11 cellular contexts compared by ENCODE assay signal in genomic region chr7:36363515-36363914, GRCh38. TPM values are rescaled to one million over a fixed set of nuclear protein-coding genes. Genes with fewer than 3 reads are reported as not detected.
"Had no signal": no experiment of that assay in that cellular context is flagged by ENCODE, and none has a peak within 500 bp of the region (broad histone marks: within the 10 kb centered on the region; RNA-seq: fewer than 3 reads in every experiment).

No MANE protein-coding gene starts in this region.

- DNase-seq: GM23248, GOT3, H7, HFFc6, KBM-7 had no signal

- ATAC-seq: HCT116 had no signal

- H3K36me3 ChIP-seq: HAP-1 had no signal

- H3K9me3 ChIP-seq: HAP-1 had no signal

- H3K27me3 Mint-ChIP-seq: IgD-negative memory B cell had no signal

- H3K27ac Mint-ChIP-seq: HFFc6, IgD-negative memory B cell had no signal

- H3K27ac ChIP-seq: GM23248, HL-60, KMS-11 had no signal

- H3K4me3 ChIP-seq: GM23248, HAP-1 had no signal

- H3K4me2 ChIP-seq: KMS-11 had no signal

- H3K4me3 Mint-ChIP-seq: HFFc6, IgD-negative memory B cell had no signal

- H3K9me3 Mint-ChIP-seq: HFFc6, IgD-negative memory B cell had no signal

- H3K36me3 Mint-ChIP-seq: IgD-negative memory B cell had no signal

- H2AFZ ChIP-seq: GM23248 had no signal

- H3K9ac ChIP-seq: GM23248, KMS-11 had no signal

- FAIRE-seq: HTR-8/SVneo had no signal

RNA-seq across cellular contexts. Expression of gene ANLN, which starts 26.1 kb away (rescaled TPM):
- polyA plus RNA-seq: IgD-negative memory B cell had no signal
